ENCODE assay signal across 9 cellular contexts in genomic region chr5:154972476-154973080, GRCh38.
A peak's percentile ranks its signal among the peaks of the same experiment; 100 is the strongest.
DNase-seq lines count a peak whose midpoint lies in the region; FAIRE-seq lines count a peak whose summit lies in the region.
"Had no signal": no experiment of that assay in that cellular context is flagged by ENCODE, and none has a peak within 500 bp of the region (broad histone marks: within the 10 kb centered on the region; RNA-seq: fewer than 3 reads in every experiment).

No MANE protein-coding gene starts in this region.

- H3K9me3 ChIP-seq in iPS DF 6.9 (ENCODE audit: control insufficient read depth, insufficient read depth, low read length) = no peaks in the 10 kb centered on the region

- H3K4me3 ChIP-seq in iPS DF 6.9 (ENCODE audit: low read length) = no peak overlapping the region
- H3K4me3 ChIP-seq: BLaER1 treated with 17β-estradiol and CSF1 and Interleukin-3, amounts not matched to agents 10 nM and 100 nM had no signal

- no peak for FAIRE-seq in urothelium cell line (lab: Jason Lieb, UNC)

- WGBS in iPS DF 6.9 (ENCODE audit: insufficient coverage, insufficient read length) = no CpG with 5 or more reads among the region's 2 CpGs

- H3K36me3 ChIP-seq in iPS DF 6.9 (ENCODE audit: control insufficient read depth, insufficient read depth, low read length) = no peaks in the 10 kb centered on the region

- H3K4me1 ChIP-seq in iPS DF 6.9 (ENCODE audit: control insufficient read depth, insufficient read depth, low read length) = no peaks in the 10 kb centered on the region

- DNase-seq in NCI-H1436 (lab: John Stamatoyannopoulos, UW) (peak; percentile 21), NCI-H1436 treated with DMSO at 0.1 percent for 48 hours (lab: John Stamatoyannopoulos, UW) (no peak), NCI-H1105 treated with DMSO at 0.1 percent for 48 hours (lab: John Stamatoyannopoulos, UW) (peak; percentile 1), amniotic stem cell (lab: John Stamatoyannopoulos, UW) (peak; percentile 5), iPS DF 6.9 (ENCODE audit: low read depth, low spot score) (peak; percentile 5), urothelium cell line (ENCODE audit: low spot score) (peak; percentile 38)
- no peak for DNase-seq in stimulated activated CD4-positive, alpha-beta T cell treated with anti-CD3 and anti-CD28 coated beads, Interleukin-2, amount 100 ng/mL, for 24 hours
- no peak for DNase-seq in activated effector memory CD4-positive, alpha-beta T cell treated with anti-CD3 and anti-CD28 coated beads, Interleukin-2, amount 50 U/mL, for 16 hours

- H3K27ac ChIP-seq in iPS DF 6.9 (ENCODE audit: low read length) = no peak overlapping the region
- H3K27ac ChIP-seq: BLaER1 treated with 17β-estradiol and CSF1 and Interleukin-3, amounts not matched to agents 10 nM and 100 nM had no signal

- H3K27me3 ChIP-seq in iPS DF 6.9 (ENCODE audit: control insufficient read depth, insufficient read depth, low read length) = no peaks in the 10 kb centered on the region; the same call in 1 of the 2 replicates
- H3K27me3 ChIP-seq: BLaER1 treated with 17β-estradiol and CSF1 and Interleukin-3, amounts not matched to agents 10 nM and 100 nM had no signal

Comparison
In these comparisons a context has a peak if more than half of its experiments do, and no peak if none do; other contexts are left out.
1. DNase-seq: peak in NCI-H1436 (single experiment), NCI-H1105 treated with DMSO at 0.1 percent for 48 hours (single experiment), amniotic stem cell (single experiment), iPS DF 6.9 (single experiment) and urothelium cell line (single experiment); none in NCI-H1436 treated with DMSO at 0.1 percent for 48 hours (single experiment), stimulated activated CD4-positive, alpha-beta T cell treated with anti-CD3 and anti-CD28 coated beads, Interleukin-2, amount 100 ng/mL, for 24 hours (0 of 2) and activated effector memory CD4-positive, alpha-beta T cell treated with anti-CD3 and anti-CD28 coated beads, Interleukin-2, amount 50 U/mL, for 16 hours (single experiment).